ENCODE assay signal across 10 cellular contexts in genomic region chr5:159337291-159337974, GRCh38. TPM values are rescaled to one million over a fixed set of nuclear protein-coding genes. Genes with fewer than 3 reads are reported as not detected.
DNase-seq lines count a peak whose midpoint lies in the region; ATAC-seq, FAIRE-seq and TF ChIP-seq lines count a peak whose summit lies in the region.
"Had no signal": no experiment of that assay in that cellular context is flagged by ENCODE, and none has a peak within 500 bp of the region (broad histone marks: within the 10 kb centered on the region; RNA-seq: fewer than 3 reads in every experiment).

No MANE protein-coding gene starts in this region.

- no peaks in the 10 kb centered on the region for H3K36me3 ChIP-seq in gastroesophageal sphincter
- no peaks in the 10 kb centered on the region for H3K36me3 ChIP-seq in suprapubic skin

- H3K27ac ChIP-seq in gastroesophageal sphincter (no peak overlapping the region), suprapubic skin (no peak overlapping the region)

- intact Hi-C loops in CD14-positive monocyte (cut with micrococcal nuclease) = loop anchor here in 1 of 2 donors (10.0 kb wide), 2 partner anchors 67 to 73 kb away; partner anchors contain the start of gene UBLCP1

- H3K9me3 Mint-ChIP-seq in CD14-positive monocyte = peaks cover 0 to 6% (median 0%) of the 10 kb centered on the region in 7 donors

- H3K27me3 Mint-ChIP-seq in CD14-positive monocyte (ENCODE audit: low read depth in 3 of 3) = peaks cover 0 to 6% (median 0%) of the 10 kb centered on the region in 3 donors

- H3K9me3 ChIP-seq in gastroesophageal sphincter = no peaks in the 10 kb centered on the region
- no peaks in the 10 kb centered on the region for H3K9me3 ChIP-seq in suprapubic skin

- FAIRE-seq in frontal cortex (lab: Jason Lieb, UNC) = no peak
- FAIRE-seq: endometrium had no signal

- H3K27me3 ChIP-seq in gastroesophageal sphincter = peaks cover under 1% of the 10 kb centered on the region
- no peaks in the 10 kb centered on the region for H3K27me3 ChIP-seq in suprapubic skin

- 27% methylated on average over 1 of the region's 1 CpG; no CpG with 5 or more reads in 1 of the 2 donors for WGBS in gastroesophageal sphincter (ENCODE audit: low coverage in 1 of 2), 2 donors
- WGBS in suprapubic skin = 19% methylated on average over 1 of the region's 1 CpG

- peaks cover 2 to 8% of the 10 kb centered on the region in 2 donors for H3K36me3 Mint-ChIP-seq in CD14-positive monocyte

- H3K4me3 Mint-ChIP-seq in CD14-positive monocyte = no peak overlapping the region

- H3K27ac Mint-ChIP-seq in CD14-positive monocyte = peak overlapping the region; percentile 74 to 91 (median 90)

- TF ChIP-seq EP300 in gastroesophageal sphincter (IDR thresholded peaks at IDR 0.05) = no peak
- no peak for TF ChIP-seq EP300 in suprapubic skin (IDR thresholded peaks at IDR 0.05)

- H3K4me1 Mint-ChIP-seq in CD14-positive monocyte = peaks cover 45% of the 10 kb centered on the region

- DNase-seq in CD14-positive monocyte (ENCODE audit: low spot score) (peak; percentile 71), NB4 (ENCODE audit: low read depth) (peak; percentile 96), suprapubic skin (ENCODE audit: low spot score in 2 of 2) (no peak), frontal cortex (ENCODE audit: low spot score in 2 of 2) (no peak), NCI-H69 (lab: John Stamatoyannopoulos, UW) (no peak)
- peak; percentile 40 for DNase-seq in activated T-cell treated with anti-CD3 and anti-CD28 coated beads, Interleukin-2, amount 50 U/mL, for 1 hour
- DNase-seq: NCI-H1417 had no signal

- H3K4me3 ChIP-seq in NB4 (ENCODE audit: low read depth, low read length) = no peak overlapping the region
- no peak overlapping the region for H3K4me3 ChIP-seq in gastroesophageal sphincter
- H3K4me3 ChIP-seq in suprapubic skin = no peak overlapping the region

- ATAC-seq in gastroesophageal sphincter (peak; percentile 21), HG02798 (IDR thresholded peaks at IDR 0.05; ENCODE audit: poor library complexity, unreplicated experiment) (no peak)

- TF ChIP-seq CTCF in CD14-positive monocyte (IDR thresholded peaks at IDR 0.05) = no peak
- no peak for TF ChIP-seq CTCF in NB4 (IDR thresholded peaks at IDR 0.05; ENCODE audit: low read depth, low read length)
- TF ChIP-seq CTCF in gastroesophageal sphincter (IDR thresholded peaks at IDR 0.05) = no peak
- TF ChIP-seq CTCF in suprapubic skin (IDR thresholded peaks at IDR 0.05) = no peak

- TF ChIP-seq POLR2A in NB4 (IDR thresholded peaks at IDR 0.05; ENCODE audit: extremely low read depth, insufficient read length) (no peak), gastroesophageal sphincter (IDR thresholded peaks at IDR 0.05) (no peak), suprapubic skin (IDR thresholded peaks at IDR 0.05) (no peak)

- no peaks in the 10 kb centered on the region for H3K4me1 ChIP-seq in gastroesophageal sphincter
- H3K4me1 ChIP-seq in suprapubic skin = peaks cover 25% of the 10 kb centered on the region

RNA-seq across cellular contexts. Expression of gene IL12B, which starts 7.1 kb away (rescaled TPM):
- not detected for polyA plus RNA-seq in CD14-positive monocyte
- total RNA-seq in gastroesophageal sphincter (not detected), suprapubic skin (not detected), frontal cortex (not detected)

Comparison
In these comparisons a context has a peak if more than half of its experiments do, and no peak if none do; other contexts are left out.
1. DNase-seq: peak in CD14-positive monocyte (single experiment), NB4 (single experiment) and activated T-cell treated with anti-CD3 and anti-CD28 coated beads, Interleukin-2, amount 50 U/mL, for 1 hour (single experiment); none in suprapubic skin (0 of 2), frontal cortex (0 of 2) and NCI-H69 (single experiment).